In genomic region chr4:54402880-54403503, GRCh38 we compare ENCODE assay signal across 2 cellular contexts.
A peak's percentile ranks its signal among the peaks of the same experiment; 100 is the strongest.
TF ChIP-seq lines count a peak whose summit lies in the region.

No MANE protein-coding gene starts in this region.

TF ChIP-seq in IMR-90, 13 proteins besides CTCF, POLR2A, EP300 and RAD21:
- TF ChIP-seq CHD1 (IDR thresholded peaks at IDR 0.05; ENCODE audit: low read depth, low read length) (no peak), MXI1 (IDR thresholded peaks at IDR 0.05; ENCODE audit: borderline replicate concordance, low read depth, low read length) (no peak), FOS (IDR thresholded peaks at IDR 0.05; ENCODE audit: low read depth, low read length) (no peak), SMC3 (IDR thresholded peaks at IDR 0.05; ENCODE audit: low read depth, low read length) (no peak), RFX5 (IDR thresholded peaks at IDR 0.05; ENCODE audit: low read depth, low read length) (no peak), ELK1 (IDR thresholded peaks at IDR 0.05; ENCODE audit: borderline replicate concordance, low read depth, low read length) (no peak), RCOR1 (IDR thresholded peaks at IDR 0.05; ENCODE audit: insufficient replicate concordance, low read length) (no peak), NFE2L2 (IDR thresholded peaks at IDR 0.05; ENCODE audit: low read depth, low read length) (no peak), BHLHE40 (IDR thresholded peaks at IDR 0.05; ENCODE audit: low read depth, low read length) (no peak), CEBPB (IDR thresholded peaks at IDR 0.05; ENCODE audit: low read depth, low read length) (no peak), MAFK (IDR thresholded peaks at IDR 0.05; ENCODE audit: low read depth, low read length) (no peak), MAZ (IDR thresholded peaks at IDR 0.05; ENCODE audit: borderline replicate concordance, low read depth, low read length) (no peak)
- TF ChIP-seq, protein P1, sequence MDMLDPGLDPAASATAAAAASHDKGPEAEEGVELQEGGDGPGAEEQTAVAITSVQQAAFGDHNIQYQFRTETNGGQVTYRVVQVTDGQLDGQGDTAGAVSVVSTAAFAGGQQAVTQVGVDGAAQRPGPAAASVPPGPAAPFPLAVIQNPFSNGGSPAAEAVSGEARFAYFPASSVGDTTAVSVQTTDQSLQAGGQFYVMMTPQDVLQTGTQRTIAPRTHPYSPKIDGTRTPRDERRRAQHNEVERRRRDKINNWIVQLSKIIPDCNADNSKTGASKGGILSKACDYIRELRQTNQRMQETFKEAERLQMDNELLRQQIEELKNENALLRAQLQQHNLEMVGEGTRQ (IDR thresholded peaks at IDR 0.05; ENCODE audit: low read depth, low read length): no peak

TF ChIP-seq in H1, 55 proteins besides CTCF, POLR2A, EP300 and RAD21:
- TF ChIP-seq RFX5 (IDR thresholded peaks at IDR 0.05; ENCODE audit: borderline replicate concordance, low read depth, low read length) (no peak), ZNF274 (IDR thresholded peaks at IDR 0.05; ENCODE audit: borderline replicate concordance, extremely low read depth, low read length) (no peak), FOSL1 (IDR thresholded peaks at IDR 0.05; ENCODE audit: insufficient read depth, low read depth, low read length) (no peak), ASH2L (IDR thresholded peaks at IDR 0.05; ENCODE audit: low read length) (no peak), ATF2 (IDR thresholded peaks at IDR 0.05; ENCODE audit: low read length) (no peak), SP1 (IDR thresholded peaks at IDR 0.05; ENCODE audit: low read depth, low read length) (no peak), CBX8 (IDR thresholded peaks at IDR 0.05; ENCODE audit: borderline replicate concordance, low read depth, low read length) (no peak), YY1 (IDR thresholded peaks at IDR 0.05; ENCODE audit: low read depth, low read length) (0 out of 2 replicates have a peak, but pooled peaks have one; percentile 24), MAFK (IDR thresholded peaks at IDR 0.05; ENCODE audit: low read depth, low read length) (no peak), ATF3 (IDR thresholded peaks at IDR 0.05; ENCODE audit: insufficient read depth, low read depth, low read length) (0 out of 2 replicates have a peak, but pooled peaks have one; percentile 13), SIX5 (IDR thresholded peaks at IDR 0.05; ENCODE audit: low read depth, low read length) (no peak), TEAD4 (IDR thresholded peaks at IDR 0.05; ENCODE audit: low read depth, low read length) (peak; percentile 50; the same call in 1 of the 2 replicates), EZH2 (IDR thresholded peaks at IDR 0.05; ENCODE audit: low read depth, low read length, severe bottlenecking) (no peak), E2F6 (IDR thresholded peaks at IDR 0.05) (0 out of 2 replicates have a peak, but pooled peaks have one; percentile 27)
- TF ChIP-seq, protein P2, sequence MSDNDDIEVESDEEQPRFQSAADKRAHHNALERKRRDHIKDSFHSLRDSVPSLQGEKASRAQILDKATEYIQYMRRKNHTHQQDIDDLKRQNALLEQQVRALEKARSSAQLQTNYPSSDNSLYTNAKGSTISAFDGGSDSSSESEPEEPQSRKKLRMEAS (IDR thresholded peaks at IDR 0.05): peak; percentile 44; the same call in 1 of the 2 replicates
- TF ChIP-seq, protein P1 (IDR thresholded peaks at IDR 0.05; ENCODE audit: low read length): peak; percentile 31; the same call in 1 of the 2 replicates
